In the genomic region with DNA sequence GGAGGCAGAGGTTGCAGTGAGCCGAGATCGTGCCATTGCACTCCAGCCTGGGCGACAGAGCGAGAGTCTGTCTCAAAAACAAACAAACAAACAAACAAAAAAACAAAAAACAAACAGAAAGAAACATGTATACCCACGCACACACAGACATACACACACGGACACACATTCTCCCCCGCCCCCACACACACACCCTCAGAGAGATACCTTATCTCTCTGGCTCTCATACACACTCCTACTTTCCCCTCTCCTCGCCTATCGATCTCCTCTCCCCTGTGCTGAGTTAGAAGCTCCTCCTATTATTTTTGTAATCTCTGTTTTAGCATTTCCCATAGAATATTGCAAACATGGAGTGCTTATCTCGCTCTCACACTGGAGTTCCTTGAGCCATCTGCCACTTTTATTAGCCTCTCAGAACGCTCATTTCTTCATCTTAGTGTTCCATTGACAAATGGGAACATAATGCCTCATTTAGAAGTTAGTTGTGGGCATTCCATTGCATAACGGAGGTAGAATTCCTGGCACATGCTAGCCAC, we compare ENCODE assay signal across 1 cellular context.
TF ChIP-seq lines count a peak whose summit lies in the region.

No MANE protein-coding gene starts in this region.

TF ChIP-seq in K562, 482 proteins besides CTCF, POLR2A, EP300 and RAD21 (continued from another document and continues in another):
- peak; percentile 45; the same call in 1 of the 2 replicates for TF ChIP-seq CXXC5 (CRISPR knock-in tag; IDR thresholded peaks at IDR 0.05)
- TF ChIP-seq ZNF644 (tag; IDR thresholded peaks at IDR 0.05; ENCODE audit: low read depth): peak; percentile 70; the same call in 1 of the 2 replicates
- TF ChIP-seq GATA2 (CRISPR knock-in tag; IDR thresholded peaks at IDR 0.05): peak; percentile 41; the same call in 1 of the 2 replicates
- TF ChIP-seq ZFP36 (IDR thresholded peaks at IDR 0.05; ENCODE audit: low read depth, low read length, partially characterized antibody): no peak
- peak; percentile 68; the same call in 1 of the 2 replicates for TF ChIP-seq MCM3 (IDR thresholded peaks at IDR 0.05)
- TF ChIP-seq, protein P1, sequence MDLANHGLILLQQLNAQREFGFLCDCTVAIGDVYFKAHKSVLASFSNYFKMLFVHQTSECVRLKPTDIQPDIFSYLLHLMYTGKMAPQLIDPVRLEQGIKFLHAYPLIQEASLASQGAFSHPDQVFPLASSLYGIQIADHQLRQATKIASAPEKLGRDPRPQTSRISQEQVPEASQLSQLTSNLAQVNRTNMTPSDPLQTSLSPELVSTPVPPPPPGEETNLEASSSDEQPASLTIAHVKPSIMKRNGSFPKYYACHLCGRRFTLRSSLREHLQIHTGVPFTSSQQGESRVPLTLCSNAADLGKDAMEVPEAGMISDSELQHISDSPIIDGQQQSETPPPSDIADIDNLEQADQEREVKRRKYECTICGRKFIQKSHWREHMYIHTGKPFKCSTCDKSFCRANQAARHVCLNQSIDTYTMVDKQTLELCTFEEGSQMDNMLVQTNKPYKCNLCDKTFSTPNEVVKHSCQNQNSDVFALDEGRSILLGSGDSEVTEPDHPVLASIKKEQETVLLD (IDR thresholded peaks at IDR 0.05): peak; percentile 93
- TF ChIP-seq, protein P2, sequence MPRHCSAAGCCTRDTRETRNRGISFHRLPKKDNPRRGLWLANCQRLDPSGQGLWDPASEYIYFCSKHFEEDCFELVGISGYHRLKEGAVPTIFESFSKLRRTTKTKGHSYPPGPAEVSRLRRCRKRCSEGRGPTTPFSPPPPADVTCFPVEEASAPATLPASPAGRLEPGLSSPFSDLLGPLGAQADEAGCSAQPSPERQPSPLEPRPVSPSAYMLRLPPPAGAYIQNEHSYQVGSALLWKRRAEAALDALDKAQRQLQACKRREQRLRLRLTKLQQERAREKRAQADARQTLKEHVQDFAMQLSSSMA (CRISPR knock-in tag; IDR thresholded peaks at IDR 0.05): no peak
- peak; percentile 81; the same call in 1 of the 2 replicates for TF ChIP-seq OTX1 (CRISPR knock-in tag; IDR thresholded peaks at IDR 0.05)
- TF ChIP-seq ATF1 (CRISPR knock-in tag; IDR thresholded peaks at IDR 0.05): no peak
- TF ChIP-seq ATF1 (tag; IDR thresholded peaks at IDR 0.05): peak; percentile 42; the same call in 1 of the 2 replicates
- peak; percentile 94 for TF ChIP-seq MTA1 (IDR thresholded peaks at IDR 0.05; ENCODE audit: borderline replicate concordance)
- TF ChIP-seq HLTF (IDR thresholded peaks at IDR 0.05): peak; percentile 98
- 0 out of 2 replicates have a peak, but pooled peaks have one; percentile 55 for TF ChIP-seq CBX5 (IDR thresholded peaks at IDR 0.05; ENCODE audit: borderline replicate concordance, low read depth)
- no peak for TF ChIP-seq GABPA (tag; conservative IDR thresholded peaks at IDR 0.05; ENCODE audit: low read depth)
- TF ChIP-seq ARHGAP35 (IDR thresholded peaks at IDR 0.05; ENCODE audit: partially characterized antibody): peak; percentile 36
- no peak for TF ChIP-seq ZNF23 (CRISPR knock-in tag; IDR thresholded peaks at IDR 0.05)
- peak; percentile 59 to 75; a peak in 3 of 4 replicates for TF ChIP-seq KDM1A (IDR thresholded peaks at IDR 0.05)
- TF ChIP-seq JUN (IDR thresholded peaks at IDR 0.05; ENCODE audit: borderline replicate concordance, low read depth, low read length): no peak
- no peak for TF ChIP-seq JUN (CRISPR knock-in tag; IDR thresholded peaks at IDR 0.05; ENCODE audit: borderline replicate concordance)
- peak; percentile 90 for TF ChIP-seq ADNP (tag; IDR thresholded peaks at IDR 0.05)
- TF ChIP-seq, protein P3, sequence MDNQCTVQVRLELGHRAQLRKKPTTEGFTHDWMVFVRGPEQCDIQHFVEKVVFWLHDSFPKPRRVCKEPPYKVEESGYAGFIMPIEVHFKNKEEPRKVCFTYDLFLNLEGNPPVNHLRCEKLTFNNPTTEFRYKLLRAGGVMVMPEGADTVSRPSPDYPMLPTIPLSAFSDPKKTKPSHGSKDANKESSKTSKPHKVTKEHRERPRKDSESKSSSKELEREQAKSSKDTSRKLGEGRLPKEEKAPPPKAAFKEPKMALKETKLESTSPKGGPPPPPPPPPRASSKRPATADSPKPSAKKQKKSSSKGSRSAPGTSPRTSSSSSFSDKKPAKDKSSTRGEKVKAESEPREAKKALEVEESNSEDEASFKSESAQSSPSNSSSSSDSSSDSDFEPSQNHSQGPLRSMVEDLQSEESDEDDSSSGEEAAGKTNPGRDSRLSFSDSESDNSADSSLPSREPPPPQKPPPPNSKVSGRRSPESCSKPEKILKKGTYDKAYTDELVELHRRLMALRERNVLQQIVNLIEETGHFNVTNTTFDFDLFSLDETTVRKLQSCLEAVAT (IDR thresholded peaks at IDR 0.05): peak; percentile 81 to 84; a peak in 3 of 4 replicates
- TF ChIP-seq ZNF282 (CRISPR knock-in tag; IDR thresholded peaks at IDR 0.05): no peak
- TF ChIP-seq, protein P4, sequence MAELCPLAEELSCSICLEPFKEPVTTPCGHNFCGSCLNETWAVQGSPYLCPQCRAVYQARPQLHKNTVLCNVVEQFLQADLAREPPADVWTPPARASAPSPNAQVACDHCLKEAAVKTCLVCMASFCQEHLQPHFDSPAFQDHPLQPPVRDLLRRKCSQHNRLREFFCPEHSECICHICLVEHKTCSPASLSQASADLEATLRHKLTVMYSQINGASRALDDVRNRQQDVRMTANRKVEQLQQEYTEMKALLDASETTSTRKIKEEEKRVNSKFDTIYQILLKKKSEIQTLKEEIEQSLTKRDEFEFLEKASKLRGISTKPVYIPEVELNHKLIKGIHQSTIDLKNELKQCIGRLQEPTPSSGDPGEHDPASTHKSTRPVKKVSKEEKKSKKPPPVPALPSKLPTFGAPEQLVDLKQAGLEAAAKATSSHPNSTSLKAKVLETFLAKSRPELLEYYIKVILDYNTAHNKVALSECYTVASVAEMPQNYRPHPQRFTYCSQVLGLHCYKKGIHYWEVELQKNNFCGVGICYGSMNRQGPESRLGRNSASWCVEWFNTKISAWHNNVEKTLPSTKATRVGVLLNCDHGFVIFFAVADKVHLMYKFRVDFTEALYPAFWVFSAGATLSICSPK (IDR thresholded peaks at IDR 0.05; ENCODE audit: borderline replicate concordance): 0 out of 2 replicates have a peak, but pooled peaks have one; percentile 89
- TF ChIP-seq, protein P5, sequence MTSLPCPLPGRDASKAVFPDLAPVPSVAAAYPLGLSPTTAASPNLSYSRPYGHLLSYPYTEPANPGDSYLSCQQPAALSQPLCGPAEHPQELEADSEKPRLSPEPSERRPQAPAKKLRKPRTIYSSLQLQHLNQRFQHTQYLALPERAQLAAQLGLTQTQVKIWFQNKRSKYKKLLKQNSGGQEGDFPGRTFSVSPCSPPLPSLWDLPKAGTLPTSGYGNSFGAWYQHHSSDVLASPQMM (CRISPR knock-in tag; IDR thresholded peaks at IDR 0.05): no peak
- TF ChIP-seq POLR2AphosphoS5 (IDR thresholded peaks at IDR 0.05; ENCODE audit: control insufficient read depth, insufficient read depth, low read depth, low read length): peak; percentile 77; the same call in 1 of the 2 replicates
- TF ChIP-seq CEBPB (tag; IDR thresholded peaks at IDR 0.05): peak; percentile 78
- TF ChIP-seq CCNT2 (IDR thresholded peaks at IDR 0.05; ENCODE audit: borderline replicate concordance, extremely low read depth, insufficient read length, low read depth, low read length): peak; percentile 34
- TF ChIP-seq, protein P6, sequence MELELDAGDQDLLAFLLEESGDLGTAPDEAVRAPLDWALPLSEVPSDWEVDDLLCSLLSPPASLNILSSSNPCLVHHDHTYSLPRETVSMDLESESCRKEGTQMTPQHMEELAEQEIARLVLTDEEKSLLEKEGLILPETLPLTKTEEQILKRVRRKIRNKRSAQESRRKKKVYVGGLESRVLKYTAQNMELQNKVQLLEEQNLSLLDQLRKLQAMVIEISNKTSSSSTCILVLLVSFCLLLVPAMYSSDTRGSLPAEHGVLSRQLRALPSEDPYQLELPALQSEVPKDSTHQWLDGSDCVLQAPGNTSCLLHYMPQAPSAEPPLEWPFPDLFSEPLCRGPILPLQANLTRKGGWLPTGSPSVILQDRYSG (tag; conservative IDR thresholded peaks at IDR 0.05; ENCODE audit: low read depth): no peak
- TF ChIP-seq TRIM24 (IDR thresholded peaks at IDR 0.05): peak; percentile 91 to 95
- TF ChIP-seq CCAR2 (IDR thresholded peaks at IDR 0.05; ENCODE audit: low read depth, low read length): no peak
- peak; percentile 38; the same call in 1 of the 2 replicates for TF ChIP-seq PHF21A (IDR thresholded peaks at IDR 0.05; ENCODE audit: borderline replicate concordance, low read depth)
- TF ChIP-seq TAL1 (IDR thresholded peaks at IDR 0.05): peak; percentile 90
- peak; percentile 95 for TF ChIP-seq CBFA2T2 (conservative IDR thresholded peaks at IDR 0.05)
- TF ChIP-seq, protein P7, sequence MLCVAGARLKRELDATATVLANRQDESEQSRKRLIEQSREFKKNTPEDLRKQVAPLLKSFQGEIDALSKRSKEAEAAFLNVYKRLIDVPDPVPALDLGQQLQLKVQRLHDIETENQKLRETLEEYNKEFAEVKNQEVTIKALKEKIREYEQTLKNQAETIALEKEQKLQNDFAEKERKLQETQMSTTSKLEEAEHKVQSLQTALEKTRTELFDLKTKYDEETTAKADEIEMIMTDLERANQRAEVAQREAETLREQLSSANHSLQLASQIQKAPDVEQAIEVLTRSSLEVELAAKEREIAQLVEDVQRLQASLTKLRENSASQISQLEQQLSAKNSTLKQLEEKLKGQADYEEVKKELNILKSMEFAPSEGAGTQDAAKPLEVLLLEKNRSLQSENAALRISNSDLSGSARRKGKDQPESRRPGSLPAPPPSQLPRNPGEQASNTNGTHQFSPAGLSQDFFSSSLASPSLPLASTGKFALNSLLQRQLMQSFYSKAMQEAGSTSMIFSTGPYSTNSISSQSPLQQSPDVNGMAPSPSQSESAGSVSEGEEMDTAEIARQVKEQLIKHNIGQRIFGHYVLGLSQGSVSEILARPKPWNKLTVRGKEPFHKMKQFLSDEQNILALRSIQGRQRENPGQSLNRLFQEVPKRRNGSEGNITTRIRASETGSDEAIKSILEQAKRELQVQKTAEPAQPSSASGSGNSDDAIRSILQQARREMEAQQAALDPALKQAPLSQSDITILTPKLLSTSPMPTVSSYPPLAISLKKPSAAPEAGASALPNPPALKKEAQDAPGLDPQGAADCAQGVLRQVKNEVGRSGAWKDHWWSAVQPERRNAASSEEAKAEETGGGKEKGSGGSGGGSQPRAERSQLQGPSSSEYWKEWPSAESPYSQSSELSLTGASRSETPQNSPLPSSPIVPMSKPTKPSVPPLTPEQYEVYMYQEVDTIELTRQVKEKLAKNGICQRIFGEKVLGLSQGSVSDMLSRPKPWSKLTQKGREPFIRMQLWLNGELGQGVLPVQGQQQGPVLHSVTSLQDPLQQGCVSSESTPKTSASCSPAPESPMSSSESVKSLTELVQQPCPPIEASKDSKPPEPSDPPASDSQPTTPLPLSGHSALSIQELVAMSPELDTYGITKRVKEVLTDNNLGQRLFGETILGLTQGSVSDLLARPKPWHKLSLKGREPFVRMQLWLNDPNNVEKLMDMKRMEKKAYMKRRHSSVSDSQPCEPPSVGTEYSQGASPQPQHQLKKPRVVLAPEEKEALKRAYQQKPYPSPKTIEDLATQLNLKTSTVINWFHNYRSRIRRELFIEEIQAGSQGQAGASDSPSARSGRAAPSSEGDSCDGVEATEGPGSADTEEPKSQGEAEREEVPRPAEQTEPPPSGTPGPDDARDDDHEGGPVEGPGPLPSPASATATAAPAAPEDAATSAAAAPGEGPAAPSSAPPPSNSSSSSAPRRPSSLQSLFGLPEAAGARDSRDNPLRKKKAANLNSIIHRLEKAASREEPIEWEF (CRISPR knock-in tag; IDR thresholded peaks at IDR 0.05): peak; percentile 87; the same call in 1 of the 2 replicates
- TF ChIP-seq FOXM1 (IDR thresholded peaks at IDR 0.05; ENCODE audit: low read depth): peak; percentile 82
- no peak for TF ChIP-seq FOXM1 (CRISPR knock-in tag; IDR thresholded peaks at IDR 0.05; ENCODE audit: low read depth)
- no peak; the same call in 1 of the 2 replicates for TF ChIP-seq ZNF75A (CRISPR knock-in tag; IDR thresholded peaks at IDR 0.05)
- TF ChIP-seq MBD2 (IDR thresholded peaks at IDR 0.05; ENCODE audit: borderline replicate concordance, low read depth): peak; percentile 64; the same call in 1 of the 2 replicates
- 0 out of 2 replicates have a peak, but pooled peaks have one; percentile 19 for TF ChIP-seq SMAD4 (CRISPR knock-in tag; conservative IDR thresholded peaks at IDR 0.05)
- peak; percentile 90; the same call in 1 of the 2 replicates for TF ChIP-seq BCOR (IDR thresholded peaks at IDR 0.05)
- TF ChIP-seq PYGO2 (tag; IDR thresholded peaks at IDR 0.05): peak; percentile 25; the same call in 1 of the 2 replicates
- TF ChIP-seq LEF1 (IDR thresholded peaks at IDR 0.05): peak; percentile 82
- TF ChIP-seq, protein P8, sequence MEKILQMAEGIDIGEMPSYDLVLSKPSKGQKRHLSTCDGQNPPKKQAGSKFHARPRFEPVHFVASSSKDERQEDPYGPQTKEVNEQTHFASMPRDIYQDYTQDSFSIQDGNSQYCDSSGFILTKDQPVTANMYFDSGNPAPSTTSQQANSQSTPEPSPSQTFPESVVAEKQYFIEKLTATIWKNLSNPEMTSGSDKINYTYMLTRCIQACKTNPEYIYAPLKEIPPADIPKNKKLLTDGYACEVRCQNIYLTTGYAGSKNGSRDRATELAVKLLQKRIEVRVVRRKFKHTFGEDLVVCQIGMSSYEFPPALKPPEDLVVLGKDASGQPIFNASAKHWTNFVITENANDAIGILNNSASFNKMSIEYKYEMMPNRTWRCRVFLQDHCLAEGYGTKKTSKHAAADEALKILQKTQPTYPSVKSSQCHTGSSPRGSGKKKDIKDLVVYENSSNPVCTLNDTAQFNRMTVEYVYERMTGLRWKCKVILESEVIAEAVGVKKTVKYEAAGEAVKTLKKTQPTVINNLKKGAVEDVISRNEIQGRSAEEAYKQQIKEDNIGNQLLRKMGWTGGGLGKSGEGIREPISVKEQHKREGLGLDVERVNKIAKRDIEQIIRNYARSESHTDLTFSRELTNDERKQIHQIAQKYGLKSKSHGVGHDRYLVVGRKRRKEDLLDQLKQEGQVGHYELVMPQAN (IDR thresholded peaks at IDR 0.05; ENCODE audit: borderline replicate concordance): peak; percentile 69
- peak; percentile 66 for TF ChIP-seq JUND (IDR thresholded peaks at IDR 0.05; ENCODE audit: borderline replicate concordance, low read depth, low read length)
- peak; percentile 41; the same call in 1 of the 3 replicates for TF ChIP-seq JUND (tag; IDR thresholded peaks at IDR 0.05; ENCODE audit: borderline replicate concordance, low read depth, low read length)
